1 cellular context compared by ENCODE assay signal in the genomic region with DNA sequence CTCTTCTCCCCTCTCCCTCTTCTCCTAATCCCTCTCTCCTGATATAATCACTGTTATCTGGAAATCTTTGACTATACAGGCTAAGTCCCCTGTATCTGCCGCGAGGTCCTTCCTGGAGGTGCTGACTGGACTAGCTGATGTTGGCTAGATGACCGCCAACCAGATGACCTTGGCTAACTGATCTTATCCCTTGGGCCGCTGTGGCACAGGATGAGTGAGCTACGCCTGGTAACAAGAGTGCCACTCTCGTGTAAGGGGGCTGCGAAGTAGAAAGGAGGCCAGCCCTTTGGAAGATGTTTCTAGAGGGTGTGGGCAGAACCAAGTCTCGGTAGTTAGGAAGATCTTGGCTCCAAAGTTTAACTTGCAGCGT.
TF ChIP-seq lines count a peak whose summit lies in the region.

No MANE protein-coding gene starts in this region.

TF ChIP-seq in K562, 482 proteins besides CTCF, POLR2A, EP300 and RAD21 (continued from another document and continues in another):
- TF ChIP-seq CTCFL (IDR thresholded peaks at IDR 0.05; ENCODE audit: borderline replicate concordance, insufficient read depth, low read depth, low read length, poor library complexity, severe bottlenecking) (no peak), MAFG (tag; conservative IDR thresholded peaks at IDR 0.05) (no peak), SUPT5H (IDR thresholded peaks at IDR 0.05) (no peak), EWSR1 (IDR thresholded peaks at IDR 0.05; ENCODE audit: borderline replicate concordance, low read depth, partially characterized antibody) (no peak), HDAC2 (IDR thresholded peaks at IDR 0.05) (peak; percentile 68), SREBF1 (IDR thresholded peaks at IDR 0.05; ENCODE audit: borderline replicate concordance, low read depth, low read length) (no peak), LEF1 (IDR thresholded peaks at IDR 0.05) (0 out of 2 replicates have a peak, but pooled peaks have one; percentile 25), RBM14 (IDR thresholded peaks at IDR 0.05; ENCODE audit: borderline replicate concordance, insufficient read depth, low read depth, low read length) (no peak), MED1 (CRISPR knock-in tag; IDR thresholded peaks at IDR 0.05; ENCODE audit: borderline replicate concordance) (no peak), KLF16 (IDR thresholded peaks at IDR 0.05) (no peak), ZNF445 (CRISPR knock-in tag; IDR thresholded peaks at IDR 0.05; ENCODE audit: low read depth) (no peak), U2AF1 (optimal IDR thresholded peaks at IDR 0.05; ENCODE audit: low read depth, low read length) (no peak), PTRF (tag; IDR thresholded peaks at IDR 0.05) (no peak), CREB1 (IDR thresholded peaks at IDR 0.05) (no peak), CREB1 (CRISPR knock-in tag; IDR thresholded peaks at IDR 0.05) (no peak), FOXK2 (conservative IDR thresholded peaks at IDR 0.05 in 1 of 2, IDR thresholded peaks at IDR 0.05 in 1 of 2; ENCODE audit: low read depth in 2 of 2) (no peak), FOSL1 (tag; conservative IDR thresholded peaks at IDR 0.05) (peak; percentile 30; the same call in 1 of the 2 replicates), ZNF384 (IDR thresholded peaks at IDR 0.05; ENCODE audit: low read depth, low read length) (no peak), FOXM1 (IDR thresholded peaks at IDR 0.05; ENCODE audit: low read depth) (0 out of 2 replicates have a peak, but pooled peaks have one; percentile 14), FOXM1 (CRISPR knock-in tag; IDR thresholded peaks at IDR 0.05; ENCODE audit: low read depth) (no peak), FOXP4 (CRISPR knock-in tag; IDR thresholded peaks at IDR 0.05; ENCODE audit: borderline replicate concordance) (no peak), HINFP (tag; conservative IDR thresholded peaks at IDR 0.05; ENCODE audit: low read depth) (no peak), ZNF507 (tag; conservative IDR thresholded peaks at IDR 0.05) (no peak), MEF2D (tag; conservative IDR thresholded peaks at IDR 0.05; ENCODE audit: low read depth) (no peak), EHMT2 (IDR thresholded peaks at IDR 0.05) (peak; percentile 65; the same call in 1 of the 2 replicates), DIDO1 (tag; IDR thresholded peaks at IDR 0.05; ENCODE audit: low read depth) (no peak), PHF20 (IDR thresholded peaks at IDR 0.05; ENCODE audit: partially characterized antibody) (no peak), ZNF778 (CRISPR knock-in tag; IDR thresholded peaks at IDR 0.05) (no peak), ZNF232 (CRISPR knock-in tag; IDR thresholded peaks at IDR 0.05) (no peak), EP400 (IDR thresholded peaks at IDR 0.05) (peak; percentile 38; the same call in 1 of the 2 replicates), KDM5B (IDR thresholded peaks at IDR 0.05; ENCODE audit: insufficient replicate concordance, low read depth, low read length) (no peak), ESRRA (IDR thresholded peaks at IDR 0.05; ENCODE audit: borderline replicate concordance, low read depth) (peak; percentile 99), KDM1A (IDR thresholded peaks at IDR 0.05) (peak; percentile 27 to 69; a peak in 2 of 4 replicates), TRIM28 (IDR thresholded peaks at IDR 0.05) (peak; percentile 83), ARNT (IDR thresholded peaks at IDR 0.05) (peak in 1 of 2 experiments; percentile 58; a peak in 1 of 4 replicates), TAF15 (IDR thresholded peaks at IDR 0.05; ENCODE audit: low read depth, low read length) (no peak), GATAD2A (IDR thresholded peaks at IDR 0.05) (0 out of 2 replicates have a peak, but pooled peaks have one; percentile 42), STAT5B (CRISPR knock-in tag; IDR thresholded peaks at IDR 0.05) (no peak)
- TF ChIP-seq, protein P1, sequence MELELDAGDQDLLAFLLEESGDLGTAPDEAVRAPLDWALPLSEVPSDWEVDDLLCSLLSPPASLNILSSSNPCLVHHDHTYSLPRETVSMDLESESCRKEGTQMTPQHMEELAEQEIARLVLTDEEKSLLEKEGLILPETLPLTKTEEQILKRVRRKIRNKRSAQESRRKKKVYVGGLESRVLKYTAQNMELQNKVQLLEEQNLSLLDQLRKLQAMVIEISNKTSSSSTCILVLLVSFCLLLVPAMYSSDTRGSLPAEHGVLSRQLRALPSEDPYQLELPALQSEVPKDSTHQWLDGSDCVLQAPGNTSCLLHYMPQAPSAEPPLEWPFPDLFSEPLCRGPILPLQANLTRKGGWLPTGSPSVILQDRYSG (tag; conservative IDR thresholded peaks at IDR 0.05; ENCODE audit: low read depth) = peak; percentile 40; the same call in 1 of the 2 replicates
- TF ChIP-seq, protein P2, sequence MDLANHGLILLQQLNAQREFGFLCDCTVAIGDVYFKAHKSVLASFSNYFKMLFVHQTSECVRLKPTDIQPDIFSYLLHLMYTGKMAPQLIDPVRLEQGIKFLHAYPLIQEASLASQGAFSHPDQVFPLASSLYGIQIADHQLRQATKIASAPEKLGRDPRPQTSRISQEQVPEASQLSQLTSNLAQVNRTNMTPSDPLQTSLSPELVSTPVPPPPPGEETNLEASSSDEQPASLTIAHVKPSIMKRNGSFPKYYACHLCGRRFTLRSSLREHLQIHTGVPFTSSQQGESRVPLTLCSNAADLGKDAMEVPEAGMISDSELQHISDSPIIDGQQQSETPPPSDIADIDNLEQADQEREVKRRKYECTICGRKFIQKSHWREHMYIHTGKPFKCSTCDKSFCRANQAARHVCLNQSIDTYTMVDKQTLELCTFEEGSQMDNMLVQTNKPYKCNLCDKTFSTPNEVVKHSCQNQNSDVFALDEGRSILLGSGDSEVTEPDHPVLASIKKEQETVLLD (IDR thresholded peaks at IDR 0.05) = no peak; the same call in 1 of the 2 replicates
- TF ChIP-seq, protein P3, sequence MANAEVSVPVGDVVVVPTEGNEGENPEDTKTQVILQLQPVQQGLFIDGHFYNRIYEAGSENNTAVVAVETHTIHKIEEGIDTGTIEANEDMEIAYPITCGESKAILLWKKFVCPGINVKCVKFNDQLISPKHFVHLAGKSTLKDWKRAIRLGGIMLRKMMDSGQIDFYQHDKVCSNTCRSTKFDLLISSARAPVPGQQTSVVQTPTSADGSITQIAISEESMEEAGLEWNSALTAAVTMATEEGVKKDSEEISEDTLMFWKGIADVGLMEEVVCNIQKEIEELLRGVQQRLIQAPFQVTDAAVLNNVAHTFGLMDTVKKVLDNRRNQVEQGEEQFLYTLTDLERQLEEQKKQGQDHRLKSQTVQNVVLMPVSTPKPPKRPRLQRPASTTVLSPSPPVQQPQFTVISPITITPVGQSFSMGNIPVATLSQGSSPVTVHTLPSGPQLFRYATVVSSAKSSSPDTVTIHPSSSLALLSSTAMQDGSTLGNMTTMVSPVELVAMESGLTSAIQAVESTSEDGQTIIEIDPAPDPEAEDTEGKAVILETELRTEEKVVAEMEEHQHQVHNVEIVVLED (CRISPR knock-in tag; IDR thresholded peaks at IDR 0.05) = no peak
- TF ChIP-seq, protein P4, sequence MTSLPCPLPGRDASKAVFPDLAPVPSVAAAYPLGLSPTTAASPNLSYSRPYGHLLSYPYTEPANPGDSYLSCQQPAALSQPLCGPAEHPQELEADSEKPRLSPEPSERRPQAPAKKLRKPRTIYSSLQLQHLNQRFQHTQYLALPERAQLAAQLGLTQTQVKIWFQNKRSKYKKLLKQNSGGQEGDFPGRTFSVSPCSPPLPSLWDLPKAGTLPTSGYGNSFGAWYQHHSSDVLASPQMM (CRISPR knock-in tag; IDR thresholded peaks at IDR 0.05) = no peak
- TF ChIP-seq, protein P5, sequence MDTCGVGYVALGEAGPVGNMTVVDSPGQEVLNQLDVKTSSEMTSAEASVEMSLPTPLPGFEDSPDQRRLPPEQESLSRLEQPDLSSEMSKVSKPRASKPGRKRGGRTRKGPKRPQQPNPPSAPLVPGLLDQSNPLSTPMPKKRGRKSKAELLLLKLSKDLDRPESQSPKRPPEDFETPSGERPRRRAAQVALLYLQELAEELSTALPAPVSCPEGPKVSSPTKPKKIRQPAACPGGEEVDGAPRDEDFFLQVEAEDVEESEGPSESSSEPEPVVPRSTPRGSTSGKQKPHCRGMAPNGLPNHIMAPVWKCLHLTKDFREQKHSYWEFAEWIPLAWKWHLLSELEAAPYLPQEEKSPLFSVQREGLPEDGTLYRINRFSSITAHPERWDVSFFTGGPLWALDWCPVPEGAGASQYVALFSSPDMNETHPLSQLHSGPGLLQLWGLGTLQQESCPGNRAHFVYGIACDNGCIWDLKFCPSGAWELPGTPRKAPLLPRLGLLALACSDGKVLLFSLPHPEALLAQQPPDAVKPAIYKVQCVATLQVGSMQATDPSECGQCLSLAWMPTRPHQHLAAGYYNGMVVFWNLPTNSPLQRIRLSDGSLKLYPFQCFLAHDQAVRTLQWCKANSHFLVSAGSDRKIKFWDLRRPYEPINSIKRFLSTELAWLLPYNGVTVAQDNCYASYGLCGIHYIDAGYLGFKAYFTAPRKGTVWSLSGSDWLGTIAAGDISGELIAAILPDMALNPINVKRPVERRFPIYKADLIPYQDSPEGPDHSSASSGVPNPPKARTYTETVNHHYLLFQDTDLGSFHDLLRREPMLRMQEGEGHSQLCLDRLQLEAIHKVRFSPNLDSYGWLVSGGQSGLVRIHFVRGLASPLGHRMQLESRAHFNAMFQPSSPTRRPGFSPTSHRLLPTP (IDR thresholded peaks at IDR 0.05; ENCODE audit: borderline replicate concordance, extremely low read depth, insufficient read length) = no peak
- TF ChIP-seq, protein P6, sequence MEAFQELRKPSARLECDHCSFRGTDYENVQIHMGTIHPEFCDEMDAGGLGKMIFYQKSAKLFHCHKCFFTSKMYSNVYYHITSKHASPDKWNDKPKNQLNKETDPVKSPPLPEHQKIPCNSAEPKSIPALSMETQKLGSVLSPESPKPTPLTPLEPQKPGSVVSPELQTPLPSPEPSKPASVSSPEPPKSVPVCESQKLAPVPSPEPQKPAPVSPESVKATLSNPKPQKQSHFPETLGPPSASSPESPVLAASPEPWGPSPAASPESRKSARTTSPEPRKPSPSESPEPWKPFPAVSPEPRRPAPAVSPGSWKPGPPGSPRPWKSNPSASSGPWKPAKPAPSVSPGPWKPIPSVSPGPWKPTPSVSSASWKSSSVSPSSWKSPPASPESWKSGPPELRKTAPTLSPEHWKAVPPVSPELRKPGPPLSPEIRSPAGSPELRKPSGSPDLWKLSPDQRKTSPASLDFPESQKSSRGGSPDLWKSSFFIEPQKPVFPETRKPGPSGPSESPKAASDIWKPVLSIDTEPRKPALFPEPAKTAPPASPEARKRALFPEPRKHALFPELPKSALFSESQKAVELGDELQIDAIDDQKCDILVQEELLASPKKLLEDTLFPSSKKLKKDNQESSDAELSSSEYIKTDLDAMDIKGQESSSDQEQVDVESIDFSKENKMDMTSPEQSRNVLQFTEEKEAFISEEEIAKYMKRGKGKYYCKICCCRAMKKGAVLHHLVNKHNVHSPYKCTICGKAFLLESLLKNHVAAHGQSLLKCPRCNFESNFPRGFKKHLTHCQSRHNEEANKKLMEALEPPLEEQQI (IDR thresholded peaks at IDR 0.05) = no peak
